Comparison of ENCODE assay signal across 15 cellular contexts in the genomic region with DNA sequence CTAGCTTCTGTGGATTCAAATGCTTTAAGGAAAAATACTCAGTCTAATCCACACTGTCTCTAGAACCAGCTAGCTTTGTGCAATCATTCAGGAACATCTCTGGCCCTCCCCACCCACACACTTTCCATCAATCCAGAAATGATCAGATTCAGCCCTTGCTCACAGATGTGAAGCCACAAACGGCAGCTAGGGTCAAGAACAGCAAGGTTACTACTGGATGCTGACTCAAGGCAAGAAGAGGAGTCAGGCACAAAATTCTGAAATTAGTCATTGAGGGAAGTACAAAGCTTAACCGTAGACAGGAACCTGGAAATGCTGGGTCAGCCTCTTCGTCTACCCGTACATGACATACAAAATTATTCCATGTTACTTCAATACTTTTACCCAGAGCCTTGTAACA.
DNase-seq lines count a peak whose midpoint lies in the region; ATAC-seq lines count a peak whose summit lies in the region.
"Had no signal": no experiment of that assay in that cellular context is flagged by ENCODE, and none has a peak within 500 bp of the region (broad histone marks: within the 10 kb centered on the region; RNA-seq: fewer than 3 reads in every experiment).

No MANE protein-coding gene starts in this region.

- no peak overlapping the region for H3K4me2 ChIP-seq in mesenchymal stem cell (ENCODE audit: low read length, poor library complexity, severe bottlenecking)
- H3K4me2 ChIP-seq in mesendoderm (ENCODE audit: low read length), result no peak overlapping the region
- H3K4me2 ChIP-seq: PC-9 had no signal

- no peak overlapping the region for H2BK12ac ChIP-seq in mesenchymal stem cell (ENCODE audit: low read length in 2 of 2)

- peak; percentile 56 for ATAC-seq in GM19395 (IDR thresholded peaks at IDR 0.05; ENCODE audit: unreplicated experiment)
- ATAC-seq: SK-N-SH treated with all-trans-retinoic acid at 6 μM for 48 hours had no signal

- no peaks in the 10 kb centered on the region for H3K36me3 ChIP-seq in mesenchymal stem cell (ENCODE audit: control insufficient read depth in 1 of 2, insufficient read depth in 2 of 2, low read depth in 1 of 2, low read length in 2 of 2)
- no peaks in the 10 kb centered on the region for H3K36me3 ChIP-seq in mesendoderm (ENCODE audit: control insufficient read depth, insufficient read depth, low read length)

- no peak overlapping the region for H4K5ac ChIP-seq in mesendoderm (ENCODE audit: low read length)

- no peak overlapping the region for H3K9ac ChIP-seq in mesenchymal stem cell (ENCODE audit: low read length)
- no peak overlapping the region for H3K9ac ChIP-seq in mesendoderm (ENCODE audit: low read length)

- H3K56ac ChIP-seq in mesendoderm (ENCODE audit: low read length), result no peak overlapping the region

- no peak overlapping the region for H2BK5ac ChIP-seq in mesenchymal stem cell (ENCODE audit: low read depth, low read length, poor library complexity, severe bottlenecking)
- H2BK5ac ChIP-seq in mesendoderm (ENCODE audit: low read length), result no peak overlapping the region

- 65% methylated on average over 1 of the region's 4 CpGs for WGBS in mesenchymal stem cell
- WGBS in mesendoderm (ENCODE audit: extremely low coverage, insufficient coverage, low lambda C conversion rate), result no CpG with 5 or more reads among the region's 4 CpGs

- no peak overlapping the region for H3K14ac ChIP-seq in mesenchymal stem cell (ENCODE audit: low read length in 2 of 2)

- no peak overlapping the region for H4K8ac ChIP-seq in mesenchymal stem cell (ENCODE audit: low read length)
- no peak overlapping the region for H4K8ac ChIP-seq in mesendoderm (ENCODE audit: low read depth, low read length)

- DNase-seq in ELR (ENCODE audit: low read depth) (peak; percentile 67), mesenchymal stem cell (peak; percentile 9), mesendoderm (no peak), amygdala (lab: John Stamatoyannopoulos, UW) (no peak)
- DNase-seq in activated T-cell treated with anti-CD3 and anti-CD28 coated beads, Interleukin-2, amount 50 U/mL, for 48 hours, result peak; percentile 20 to 29
- DNase-seq in activated CD4-positive, CD25-positive, alpha-beta regulatory T cell treated with anti-CD3 and anti-CD28 coated beads, Interleukin-2, amount 50 U/mL, for 72 hours, result no peak
- DNase-seq: caudate nucleus, glutamatergic neuron, KG1, kidney glomerular epithelial cell, NCI-H1694, NCI-H524 treated with DMSO at 0.1 percent for 48 hours, PC-9 had no signal

- H2BK15ac ChIP-seq in mesenchymal stem cell (ENCODE audit: low read depth, poor library complexity, severe bottlenecking) (no peak overlapping the region), mesendoderm (replicated peaks; ENCODE audit: low read depth) (no peak overlapping the region)

- no peak overlapping the region for H4K91ac ChIP-seq in mesenchymal stem cell (ENCODE audit: low read length)

- H3K27me3 ChIP-seq in mesenchymal stem cell (ENCODE audit: control insufficient read depth in 1 of 2, insufficient read depth in 1 of 2, low read length in 2 of 2) (no peaks in the 10 kb centered on the region), mesendoderm (ENCODE audit: insufficient read depth, low read length, poor library complexity) (no peaks in the 10 kb centered on the region)

- H3K79me1 ChIP-seq in mesenchymal stem cell (replicated peaks; ENCODE audit: low read length, poor library complexity, severe bottlenecking) (peaks cover 7% of the 10 kb centered on the region), mesendoderm (ENCODE audit: low read length) (no peaks in the 10 kb centered on the region)

- H2AFZ ChIP-seq in mesenchymal stem cell (ENCODE audit: low read depth, low read length), result no peak overlapping the region
- H2AFZ ChIP-seq: PC-9 had no signal

- no peak overlapping the region for H2BK120ac ChIP-seq in mesenchymal stem cell (ENCODE audit: low read depth, low read length)
- H2BK120ac ChIP-seq in mesendoderm (ENCODE audit: low read depth, low read length), result no peak overlapping the region

- H3K9me3 ChIP-seq in mesenchymal stem cell (ENCODE audit: control insufficient read depth, low read length), result no peaks in the 10 kb centered on the region

- H3K23ac ChIP-seq in mesenchymal stem cell (ENCODE audit: low read length in 2 of 2) (no peak overlapping the region), mesendoderm (ENCODE audit: low read length) (no peak overlapping the region)

- H3K4ac ChIP-seq in mesenchymal stem cell (ENCODE audit: low read depth in 1 of 2, low read length in 2 of 2) (no peak overlapping the region), mesendoderm (ENCODE audit: low read depth, low read length) (no peak overlapping the region)

- H3K18ac ChIP-seq in mesenchymal stem cell (ENCODE audit: low read depth in 1 of 2, low read length in 2 of 2), result no peak overlapping the region
- H3K18ac ChIP-seq in mesendoderm (ENCODE audit: low read length), result no peak overlapping the region

- H3K4me3 ChIP-seq in mesenchymal stem cell (ENCODE audit: insufficient read depth in 1 of 2, low read depth in 1 of 2, low read length in 2 of 2) (no peak overlapping the region), mesendoderm (ENCODE audit: low read length) (no peak overlapping the region)
- H3K4me3 ChIP-seq: PC-9 had no signal

- H3K27ac ChIP-seq in mesenchymal stem cell (ENCODE audit: low read length, poor library complexity, severe bottlenecking) (no peak overlapping the region), mesendoderm (ENCODE audit: low read depth, low read length) (no peak overlapping the region)
- H3K27ac ChIP-seq: PC-9 had no signal

- H3K4me1 ChIP-seq in mesenchymal stem cell (ENCODE audit: control insufficient read depth, insufficient read depth, low read depth, low read length) (no peaks in the 10 kb centered on the region), mesendoderm (ENCODE audit: control insufficient read depth, low read depth, low read length) (no peaks in the 10 kb centered on the region)

- no peak overlapping the region for H2AK5ac ChIP-seq in mesenchymal stem cell (ENCODE audit: low read length, severe bottlenecking)
- H2AK5ac ChIP-seq in mesendoderm (ENCODE audit: low read length), result no peak overlapping the region

- no peaks in the 10 kb centered on the region for H3K79me2 ChIP-seq in mesendoderm (ENCODE audit: control insufficient read depth, insufficient read depth, low read length)

Comparison
In these comparisons a context has a peak if more than half of its experiments do, and no peak if none do; other contexts are left out.
1. DNase-seq: peak in ELR (single experiment), activated T-cell treated with anti-CD3 and anti-CD28 coated beads, Interleukin-2, amount 50 U/mL, for 48 hours (2 of 2) and mesenchymal stem cell (single experiment); none in activated CD4-positive, CD25-positive, alpha-beta regulatory T cell treated with anti-CD3 and anti-CD28 coated beads, Interleukin-2, amount 50 U/mL, for 72 hours (single experiment), mesendoderm (single experiment) and amygdala (0 of 56).